8 cellular contexts compared by ENCODE assay signal in genomic region chr1:25800538-25801377, GRCh38. TPM values are rescaled to one million over a fixed set of nuclear protein-coding genes. Genes with fewer than 3 reads are reported as not detected.
DNase-seq lines count a peak whose midpoint lies in the region; TF ChIP-seq lines count a peak whose summit lies in the region.

No MANE protein-coding gene starts in this region.

- peaks cover 4% of the 10 kb centered on the region for H3K27me3 Mint-ChIP-seq in glutamatergic neuron (ENCODE audit: unreplicated experiment)

- no peaks in the 10 kb centered on the region for H3K9me3 Mint-ChIP-seq in glutamatergic neuron (ENCODE audit: unreplicated experiment)

- TF ChIP-seq CTCF in GM12865 (IDR thresholded peaks at IDR 0.05; ENCODE audit: insufficient read depth, low read depth, low read length, missing control alignments): no peak
- no peak for TF ChIP-seq CTCF in VCaP (conservative IDR thresholded peaks at IDR 0.05)
- TF ChIP-seq CTCF in glutamatergic neuron (IDR thresholded peaks at IDR 0.05; ENCODE audit: partially characterized antibody, unreplicated experiment): no peak
- TF ChIP-seq CTCF in sigmoid colon (IDR thresholded peaks at IDR 0.05): no peak

- no peaks in the 10 kb centered on the region for H3K36me3 Mint-ChIP-seq in glutamatergic neuron (ENCODE audit: unreplicated experiment)

- no peaks in the 10 kb centered on the region for H3K9me3 ChIP-seq in sigmoid colon

- peaks cover 21% of the 10 kb centered on the region for H3K4me1 Mint-ChIP-seq in glutamatergic neuron (ENCODE audit: low read depth, unreplicated experiment)

- no peak for DNase-seq in GM12865 (ENCODE audit: low read depth)
- no peak for DNase-seq in glutamatergic neuron
- no peak for DNase-seq in sigmoid colon
- DNase-seq in kidney glomerular epithelial cell (lab: John Stamatoyannopoulos, UW): no peak
- no peak for DNase-seq in central memory CD4-positive, alpha-beta T cell
- no peak for DNase-seq in pons (ENCODE audit: low spot score)
- DNase-seq in occipital lobe (lab: John Stamatoyannopoulos, UW): no peak

- H3K4me3 Mint-ChIP-seq in glutamatergic neuron (ENCODE audit: unreplicated experiment): peak overlapping the region; percentile 90

- peaks cover 0 to 10% (median 5%) of the 10 kb centered on the region in 4 donors for H3K36me3 ChIP-seq in sigmoid colon

- no peak for TF ChIP-seq EP300 in sigmoid colon (IDR thresholded peaks at IDR 0.05)

- H3K27ac Mint-ChIP-seq in glutamatergic neuron (ENCODE audit: unreplicated experiment): peak overlapping the region; percentile 90

- peak overlapping the region; percentile 26 for H3K4me3 ChIP-seq in GM12865 (ENCODE audit: low read depth, low read length)
- peak overlapping the region; percentile 59 to 72 (median 64) for H3K4me3 ChIP-seq in sigmoid colon

- WGBS in sigmoid colon, 2 donors: 43 to 49% methylated on average over 22 of the region's 22 CpGs

- TF ChIP-seq POLR2A in sigmoid colon (IDR thresholded peaks at IDR 0.05): no peak

- H3K27ac ChIP-seq in VCaP (peak overlapping the region; percentile 79; the same call in 1 of the 2 replicates), sigmoid colon (peak overlapping the region; percentile 72 to 88 (median 77))

- H3K27me3 ChIP-seq in sigmoid colon: no peaks in the 10 kb centered on the region

- intact Hi-C loops in sigmoid colon (cut with DNase I): no loop called here

- H3K4me1 ChIP-seq in sigmoid colon: peaks cover 0 to 79% (median 52%) of the 10 kb centered on the region in 4 donors

RNA-seq across cellular contexts. Expression of gene SELENON, which starts 0.8 kb away (rescaled TPM):
- total RNA-seq in glutamatergic neuron (ENCODE audit: unreplicated experiment): 79.8 TPM
- 10 to 100 TPM; 15.5 to 37.4 (median 19.7) TPM for total RNA-seq in sigmoid colon
- polyA plus RNA-seq in sigmoid colon: 10 to 100 TPM in 1 of 3 donors, 1 to 10 TPM in 2; 4.6 to 28.9 (median 6.6) TPM
- 10.3 TPM for total RNA-seq in occipital lobe

RNA-seq across cellular contexts. Expression of gene MTFR1L, which starts 19.0 kb away (rescaled TPM):
- total RNA-seq in glutamatergic neuron (ENCODE audit: unreplicated experiment): 70.4 TPM
- total RNA-seq in sigmoid colon: 100 to 1,000 TPM; 106 to 150 (median 121) TPM
- polyA plus RNA-seq in sigmoid colon: 10 to 100 TPM; 26.1 to 38.4 (median 36.1) TPM
- total RNA-seq in occipital lobe: 32.8 TPM

RNA-seq across cellular contexts. Expression of gene AUNIP, which starts 58.5 kb away (rescaled TPM):
- 1.3 TPM for total RNA-seq in glutamatergic neuron (ENCODE audit: unreplicated experiment)
- not detected for total RNA-seq in sigmoid colon
- 1 to 10 TPM in 1 of 3 donors, under 1 TPM in 1, not detected in 1; 0.46 to 1.9 TPM for polyA plus RNA-seq in sigmoid colon
- 1.7 TPM for total RNA-seq in occipital lobe
